In the genomic region with DNA sequence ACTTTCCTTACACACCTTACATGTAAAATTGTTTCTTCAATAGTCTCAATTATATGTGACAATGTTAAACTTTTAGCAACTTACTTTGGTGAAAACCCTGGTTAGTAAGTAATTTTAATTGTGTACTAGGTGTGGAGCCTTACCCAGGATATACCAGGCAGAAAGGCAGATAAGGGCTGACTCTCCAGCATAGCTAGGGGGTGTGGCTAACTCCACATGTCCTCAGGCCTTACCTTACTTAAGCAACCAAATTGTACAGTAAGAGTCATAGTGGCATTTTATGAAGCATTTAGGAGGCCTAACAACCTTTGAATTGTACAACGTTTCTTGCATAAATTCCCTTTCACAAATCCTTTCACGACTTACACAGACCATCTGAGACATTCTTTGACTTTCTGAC, we compare ENCODE assay signal across 14 cellular contexts.
"Had no signal": no experiment of that assay in that cellular context is flagged by ENCODE, and none has a peak within 500 bp of the region (broad histone marks: within the 10 kb centered on the region; RNA-seq: fewer than 3 reads in every experiment).

No MANE protein-coding gene starts in this region.

- H3K4me1 ChIP-seq: right lobe of liver had no signal

- H3K27ac Mint-ChIP-seq: activated CD4-positive, alpha-beta memory T cell treated with anti-CD3 and anti-CD28 coated beads for 36 hours; activated naive CD4-positive, alpha-beta T cell treated with anti-CD3 and anti-CD28 coated beads, Interleukin-2, amount 10 ng/mL, durations not matched to agents 7 days and 5 days; activated T-cell treated with anti-CD3 and anti-CD28 coated beads, Interleukin-2, amount 50 U/mL, for 72 hours; memory B cell had no signal

- H3K4me3 ChIP-seq: cardiac muscle cell, right lobe of liver had no signal

- DNase-seq: activated CD4-positive, alpha-beta memory T cell treated with anti-CD3 and anti-CD28 coated beads for 36 hours; activated CD4-positive, alpha-beta T cell treated with anti-CD3 and anti-CD28 coated beads for 48 hours; activated effector memory CD4-positive, alpha-beta T cell treated with anti-CD3 and anti-CD28 coated beads, Interleukin-2, amount 50 U/mL, for 16 hours; activated naive CD4-positive, alpha-beta T cell treated with anti-CD3 and anti-CD28 coated beads, Interleukin-2, amount 10 ng/mL, durations not matched to agents 7 days and 5 days; activated T-cell treated with anti-CD3 and anti-CD28 coated beads, Interleukin-2, amount 50 U/mL, for 72 hours; amygdala; glutamatergic neuron; hippocampal formation; occipital lobe; right lobe of liver; stimulated activated CD4-positive, alpha-beta T cell treated with anti-CD3 and anti-CD28 coated beads, Interleukin-4, amount 100 ng/mL, for 24 hours; stimulated activated naive CD4-positive, alpha-beta T cell treated with Interleukin-2 at 50 U/mL for 16 hours had no signal

- H3K4me1 Mint-ChIP-seq: memory B cell had no signal

- H3K27me3 ChIP-seq: cardiac muscle cell, right lobe of liver had no signal

- H3K27ac ChIP-seq: cardiac muscle cell, right lobe of liver had no signal

- H3K9me3 Mint-ChIP-seq: activated CD4-positive, alpha-beta memory T cell treated with anti-CD3 and anti-CD28 coated beads for 36 hours; activated naive CD4-positive, alpha-beta T cell treated with anti-CD3 and anti-CD28 coated beads, Interleukin-2, amount 10 ng/mL, durations not matched to agents 7 days and 5 days; activated T-cell treated with anti-CD3 and anti-CD28 coated beads, Interleukin-2, amount 50 U/mL, for 72 hours had no signal

- ATAC-seq: activated T-cell treated with anti-CD3 and anti-CD28 coated beads, Interleukin-2, amount 50 U/mL, for 72 hours; right lobe of liver had no signal

- H3K4me3 Mint-ChIP-seq: activated CD4-positive, alpha-beta memory T cell treated with anti-CD3 and anti-CD28 coated beads for 36 hours; activated naive CD4-positive, alpha-beta T cell treated with anti-CD3 and anti-CD28 coated beads, Interleukin-2, amount 10 ng/mL, durations not matched to agents 7 days and 5 days; activated T-cell treated with anti-CD3 and anti-CD28 coated beads, Interleukin-2, amount 50 U/mL, for 72 hours; memory B cell had no signal

- H3K36me3 ChIP-seq: cardiac muscle cell, right lobe of liver had no signal

- H3K9me3 ChIP-seq: right lobe of liver had no signal

- H3K27me3 Mint-ChIP-seq: activated naive CD4-positive, alpha-beta T cell treated with anti-CD3 and anti-CD28 coated beads, Interleukin-2, amount 10 ng/mL, durations not matched to agents 7 days and 5 days had no signal

- H3K36me3 Mint-ChIP-seq: activated CD4-positive, alpha-beta memory T cell treated with anti-CD3 and anti-CD28 coated beads for 36 hours; activated naive CD4-positive, alpha-beta T cell treated with anti-CD3 and anti-CD28 coated beads, Interleukin-2, amount 10 ng/mL, durations not matched to agents 7 days and 5 days; memory B cell had no signal
